In the genomic region with DNA sequence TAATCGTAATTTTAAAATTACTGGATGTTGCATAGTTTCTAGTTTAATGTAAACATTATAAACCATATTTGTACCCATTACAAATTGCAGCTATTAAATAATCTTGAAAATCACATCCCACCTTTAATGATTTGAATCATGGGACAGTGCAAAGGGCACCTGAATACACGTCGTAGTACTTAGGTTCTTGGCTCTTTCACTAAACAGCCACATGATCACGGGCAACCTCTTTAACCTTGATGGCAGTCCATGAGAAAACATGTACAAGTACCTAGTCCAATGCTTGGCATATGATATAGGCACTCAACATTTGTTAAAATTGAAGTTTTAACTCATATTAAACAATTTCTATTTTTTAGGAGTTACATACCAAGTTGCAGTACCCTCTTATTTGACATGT, we compare ENCODE assay signal across 24 cellular contexts.
"Had no signal": no experiment of that assay in that cellular context is flagged by ENCODE, and none has a peak within 500 bp of the region (broad histone marks: within the 10 kb centered on the region; RNA-seq: fewer than 3 reads in every experiment).

No MANE protein-coding gene starts in this region.

- H3K36me3 ChIP-seq: colonic mucosa, esophagus squamous epithelium, heart right ventricle, left ventricle myocardium inferior, lower lobe of right lung, prostate gland, right atrium auricular region, tibial artery had no signal

- ATAC-seq: heart right ventricle; left cardiac atrium; lower lobe of right lung; natural killer cell; sciatic nerve; stimulated activated memory B cell treated with anti-CD40 and anti-IgM and Interleukin-4, amounts not matched to agents 10 μg/mL and 1 μg/mL and 100 μg/mL, for 72 hours; stimulated activated naive CD8-positive, alpha-beta T cell treated with anti-CD3 and anti-CD28 coated beads, Interleukin-15, Interleukin-2, amounts not matched to agents 100 U/mL and 50 U/mL, for 24 hours had no signal

- H3K4me1 ChIP-seq: prostate gland, right atrium auricular region had no signal

- H3K27me3 ChIP-seq: colonic mucosa, esophagus squamous epithelium, heart right ventricle, right atrium auricular region, testis, tibial artery had no signal

- H3K9me3 ChIP-seq: colonic mucosa, esophagus squamous epithelium, heart right ventricle, left ventricle myocardium inferior, lower lobe of right lung, prostate gland, right atrium auricular region, testis, tibial artery had no signal

- FAIRE-seq: endothelial cell of umbilical vein, islet of Langerhans had no signal

- H3K4me3 ChIP-seq: colonic mucosa, esophagus squamous epithelium, heart right ventricle, left ventricle myocardium inferior, lower lobe of right lung, prostate gland, right atrium auricular region, testis, tibial artery had no signal

- DNase-seq: colonic mucosa; dermis blood vessel endothelial cell; effector memory CD4-positive, alpha-beta T cell; erythroblast; esophagus squamous epithelium; foreskin melanocyte; glutamatergic neuron; heart right ventricle; hippocampal formation; left cardiac atrium; left ventricle myocardium inferior; lower lobe of right lung; natural killer cell; stimulated activated CD4-positive, alpha-beta T cell treated with anti-CD3 and anti-CD28 coated beads, Interleukin-4, amount 100 ng/mL, for 4 hours; stimulated activated naive CD8-positive, alpha-beta T cell treated with anti-CD3 and anti-CD28 coated beads, Interleukin-15, Interleukin-2, amounts not matched to agents 100 U/mL and 50 U/mL, for 24 hours; substantia nigra; testis; tibial artery had no signal

- H3K27ac ChIP-seq: colonic mucosa, prostate gland, testis, tibial artery had no signal
